Comparison of ENCODE assay signal across 8 cellular contexts in the genomic region with DNA sequence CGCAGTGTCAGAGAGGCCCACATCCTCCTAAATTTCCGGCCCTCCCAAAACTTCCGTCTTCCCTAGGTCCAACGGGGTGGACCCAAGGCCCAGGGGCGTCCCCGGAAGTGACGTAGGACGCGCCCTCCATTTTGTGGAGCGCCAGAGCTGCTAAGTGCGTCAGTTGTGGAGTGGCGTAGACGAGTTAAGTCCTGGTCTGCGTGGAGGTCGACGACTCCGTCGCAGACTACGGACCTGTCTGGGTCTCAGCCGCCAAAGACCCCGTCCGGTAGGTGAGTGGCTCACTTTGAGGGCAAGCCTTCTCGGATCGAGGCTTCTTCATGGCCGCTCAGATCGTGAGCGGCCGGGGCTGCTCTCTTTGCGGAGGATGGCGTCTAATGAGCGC. TPM values are rescaled to one million over a fixed set of nuclear protein-coding genes. Genes with fewer than 3 reads are reported as not detected.
DNase-seq lines count a peak whose midpoint lies in the region; ATAC-seq, FAIRE-seq and TF ChIP-seq lines count a peak whose summit lies in the region.

A gene (plus strand): TSS at position 159 of the 385 bp plus-strand sequence. CDS start 1,015 bp downstream, outside the sequence.

- H3K36me3 ChIP-seq in pancreas (peaks cover 3 to 40% (median 27%) of the 10 kb centered on the region in 3 donors), tibial artery (peaks cover 40 to 44% (median 42%) of the 10 kb centered on the region in 3 donors)

- H3K4me3 ChIP-seq in GM12865 (ENCODE audit: low read depth, low read length) = peak within 1 kb of the TSS; percentile 89
- H3K4me3 ChIP-seq in pancreas = peak within 1 kb of the TSS; percentile 74 to 93 (median 84)
- peak within 1 kb of the TSS; percentile 82 to 96 for H3K4me3 ChIP-seq in tibial artery

- TF ChIP-seq CTCF in GM12865 (IDR thresholded peaks at IDR 0.05; ENCODE audit: insufficient read depth, low read depth, low read length, missing control alignments) = no peak
- TF ChIP-seq CTCF in pancreas (IDR thresholded peaks at IDR 0.05) = no peak
- TF ChIP-seq CTCF in tibial artery (IDR thresholded peaks at IDR 0.05) = no peak

- peaks cover 81% of the 10 kb centered on the region for H3K4me1 Mint-ChIP-seq in activated naive CD8-positive, alpha-beta T cell treated with anti-CD3 and anti-CD28 coated beads, Interleukin-2, amount 50 U/mL, for 24 hours

- H3K4me1 ChIP-seq in pancreas (peaks cover 18 to 32% (median 24%) of the 10 kb centered on the region in 3 donors), tibial artery (peaks cover 0 to 47% (median 37%) of the 10 kb centered on the region in 4 donors)

- H3K36me3 Mint-ChIP-seq in activated naive CD8-positive, alpha-beta T cell treated with anti-CD3 and anti-CD28 coated beads, Interleukin-2, amount 50 U/mL, for 24 hours (ENCODE audit: low read depth) = peaks cover 57% of the 10 kb centered on the region

- FAIRE-seq in pancreas (lab: Jason Lieb, UNC) = peak; percentile 17

- H3K9me3 ChIP-seq in pancreas (no peaks in the 10 kb centered on the region), tibial artery (no peaks in the 10 kb centered on the region)

- peak within 1 kb of the TSS; percentile 98 for H3K4me3 Mint-ChIP-seq in activated naive CD8-positive, alpha-beta T cell treated with anti-CD3 and anti-CD28 coated beads, Interleukin-2, amount 50 U/mL, for 24 hours

- peaks cover 5% of the 10 kb centered on the region for H3K27me3 Mint-ChIP-seq in activated naive CD8-positive, alpha-beta T cell treated with anti-CD3 and anti-CD28 coated beads, Interleukin-2, amount 50 U/mL, for 24 hours

- H3K27ac Mint-ChIP-seq in activated naive CD8-positive, alpha-beta T cell treated with anti-CD3 and anti-CD28 coated beads, Interleukin-2, amount 50 U/mL, for 24 hours = peak within 1 kb of the TSS; percentile 99

- H3K27me3 ChIP-seq in pancreas (peaks cover 0 to 4% (median 0%) of the 10 kb centered on the region in 4 donors), tibial artery (peaks cover 0 to 2% of the 10 kb centered on the region in 2 donors)

- DNase-seq in GM12865 (ENCODE audit: low read depth) (peak; percentile 98), NCI-H1417 treated with DMSO at 0.1 percent for 48 hours (lab: John Stamatoyannopoulos, UW) (peak; percentile 65), SW480 (ENCODE audit: low spot score) (peak; percentile 97), Right ventricle myocardium superior (peak; percentile 98), pancreas (peak; percentile 94 to 96 (median 94)), tibial artery (peak; percentile 95 to 98)
- DNase-seq in activated naive CD8-positive, alpha-beta T cell treated with anti-CD3 and anti-CD28 coated beads, Interleukin-2, amount 50 U/mL, for 24 hours = peak; percentile 95

- intact Hi-C loops in Right ventricle myocardium superior (cut with DNase I) (no loop called here), pancreas (cut with DNase I) (no loop called here), tibial artery (cut with DNase I; ENCODE audit: low total_unique reads) (no loop called here)

- 0% methylated on average over 31 of the region's 31 CpGs for WGBS in pancreas, 2 donors

- peak; percentile 74 for ATAC-seq in HG02763 (IDR thresholded peaks at IDR 0.05; ENCODE audit: unreplicated experiment)
- peak; percentile 89 for ATAC-seq in activated naive CD8-positive, alpha-beta T cell treated with anti-CD3 and anti-CD28 coated beads, Interleukin-2, amount 50 U/mL, for 24 hours
- ATAC-seq in Right ventricle myocardium superior (ENCODE audit: poor library complexity) = peak; percentile 97
- peak; percentile 91 to 96 (median 92) for ATAC-seq in pancreas

- H3K27ac ChIP-seq in pancreas (peak within 1 kb of the TSS; percentile 99 to 100 (median 100)), tibial artery (peak within 1 kb of the TSS; percentile 97 to 100)

- H3K9me3 Mint-ChIP-seq in activated naive CD8-positive, alpha-beta T cell treated with anti-CD3 and anti-CD28 coated beads, Interleukin-2, amount 50 U/mL, for 24 hours = peaks cover 8% of the 10 kb centered on the region

RNA-seq across cellular contexts. Expression of the gene that starts here (rescaled TPM):
- total RNA-seq in Right ventricle myocardium superior (134 TPM), pancreas (100 to 1,000 TPM in 3 of 6 donors, 10 to 100 TPM in 3; 78.0 to 142 (median 113) TPM)
- polyA plus RNA-seq in pancreas = 100 to 1,000 TPM; 196 to 314 TPM

Comparison
In these comparisons a context has a peak if more than half of its experiments do, and no peak if none do; other contexts are left out.
1. Peak in every context shown above with its lines: DNase-seq, ATAC-seq, H3K4me3 ChIP-seq and H3K27ac ChIP-seq.